8 cellular contexts compared by ENCODE assay signal in genomic region chr1:247112479-247112781, GRCh38. TPM values are rescaled to one million over a fixed set of nuclear protein-coding genes. Genes with fewer than 3 reads are reported as not detected.
A peak's percentile ranks its signal among the peaks of the same experiment; 100 is the strongest.
DNase-seq lines count a peak whose midpoint lies in the region; ATAC-seq and TF ChIP-seq lines count a peak whose summit lies in the region.

No MANE protein-coding gene starts in this region.

- H3K9ac ChIP-seq in GM23248 (no peak overlapping the region), iPS-20b (ENCODE audit: low read depth, low read length) (no peak overlapping the region)

- H3K4me1 ChIP-seq in GM23248 (ENCODE audit: insufficient read depth) (no peaks in the 10 kb centered on the region), iPS-20b (ENCODE audit: insufficient read depth, low read length) (no peaks in the 10 kb centered on the region)

- H3K9me2 ChIP-seq in GM23248 (ENCODE audit: insufficient read depth), result no peaks in the 10 kb centered on the region

- no peak for DNase-seq in GM23248
- no peak for DNase-seq in WTC11 (ENCODE audit: low spot score)
- DNase-seq in skeletal muscle cell (ENCODE audit: low read depth), result no peak
- no peak for DNase-seq in NCI-H146 (lab: John Stamatoyannopoulos, UW)
- DNase-seq in SHP77 treated with DMSO at 0.1 percent for 48 hours (lab: John Stamatoyannopoulos, UW), result no peak

- H3K27me3 ChIP-seq in GM23248 (replicated peaks; ENCODE audit: insufficient read depth), result no peaks in the 10 kb centered on the region
- H3K27me3 ChIP-seq in iPS-20b (ENCODE audit: insufficient read depth, low read length), result peaks cover 59% of the 10 kb centered on the region

- peaks cover 12% of the 10 kb centered on the region for H3K4me1 Mint-ChIP-seq in WTC11
- peaks cover 7% of the 10 kb centered on the region for H3K4me1 Mint-ChIP-seq in stimulated activated memory B cell treated with anti-CD40 and anti-IgM and Interleukin-4, amounts not matched to agents 10 μg/mL and 1 μg/mL and 100 μg/mL, for 72 hours

- POLR2A ChIA-PET in WTC11 (lab: Charles Lee), result no interaction called here

- CTCF ChIA-PET in WTC11 (lab: Charles Lee), result interaction anchor here (1.5 kb wide), 1 partner anchor 34 kb away, joined by 6 read pairs; no protein-coding TSS in a partner anchor

- no peaks in the 10 kb centered on the region for H3K79me2 ChIP-seq in GM23248 (ENCODE audit: insufficient read depth)

- H3K4me3 ChIP-seq in GM23248 (no peak overlapping the region), iPS-20b (ENCODE audit: low read length) (peak overlapping the region; percentile 69; the same call in 1 of the 2 replicates), skeletal muscle cell (ENCODE audit: low read depth, low read length) (peak overlapping the region; percentile 62)

- H2AFZ ChIP-seq in GM23248, result peak overlapping the region; percentile 94

- H3K9me3 ChIP-seq in GM23248 (ENCODE audit: low read depth) (no peaks in the 10 kb centered on the region), iPS-20b (ENCODE audit: insufficient read depth, low read depth, low read length) (no peaks in the 10 kb centered on the region)

- 0 out of 2 replicates have a peak, but pooled peaks cover 6% of the 10 kb centered on the region for H3F3A ChIP-seq in GM23248 (ENCODE audit: insufficient read depth)

- H3K36me3 Mint-ChIP-seq in WTC11, result no peaks in the 10 kb centered on the region
- H3K36me3 Mint-ChIP-seq in stimulated activated memory B cell treated with anti-CD40 and anti-IgM and Interleukin-4, amounts not matched to agents 10 μg/mL and 1 μg/mL and 100 μg/mL, for 72 hours, result no peaks in the 10 kb centered on the region

- no peak overlapping the region for H3K27ac Mint-ChIP-seq in WTC11
- no peak overlapping the region for H3K27ac Mint-ChIP-seq in stimulated activated memory B cell treated with anti-CD40 and anti-IgM and Interleukin-4, amounts not matched to agents 10 μg/mL and 1 μg/mL and 100 μg/mL, for 72 hours

- no peak; the same call in 1 of the 2 replicates for ATAC-seq in WTC11
- no peak for ATAC-seq in stimulated activated memory B cell treated with anti-CD40 and anti-IgM and Interleukin-4, amounts not matched to agents 10 μg/mL and 1 μg/mL and 100 μg/mL, for 72 hours
- ATAC-seq in GM21526 (IDR thresholded peaks at IDR 0.05; ENCODE audit: low FRiP score, unreplicated experiment), result no peak

- no peak for TF ChIP-seq CTCF in WTC11 (IDR thresholded peaks at IDR 0.05)

- 75 to 76% methylated on average over 9 of the region's 9 CpGs for WGBS in GM23248 (ENCODE audit: low coverage in 1 of 2, low lambda C conversion rate in 2 of 2, missing lambda C conversion rate in 2 of 2), 2 experiments

- H4K20me1 ChIP-seq in GM23248 (ENCODE audit: insufficient read depth), result no peaks in the 10 kb centered on the region

- peak overlapping the region; percentile 57 for H3K4me3 Mint-ChIP-seq in WTC11
- H3K4me3 Mint-ChIP-seq in stimulated activated memory B cell treated with anti-CD40 and anti-IgM and Interleukin-4, amounts not matched to agents 10 μg/mL and 1 μg/mL and 100 μg/mL, for 72 hours, result no peak overlapping the region

- H3K4me2 ChIP-seq in GM23248 (ENCODE audit: unreplicated experiment), result no peak overlapping the region

- H3K9me3 Mint-ChIP-seq in WTC11, result no peaks in the 10 kb centered on the region
- H3K9me3 Mint-ChIP-seq in stimulated activated memory B cell treated with anti-CD40 and anti-IgM and Interleukin-4, amounts not matched to agents 10 μg/mL and 1 μg/mL and 100 μg/mL, for 72 hours, result peaks cover 2% of the 10 kb centered on the region

- H3K36me3 ChIP-seq in GM23248 (ENCODE audit: low read depth) (no peaks in the 10 kb centered on the region), iPS-20b (ENCODE audit: insufficient read depth, low read depth, low read length) (no peaks in the 10 kb centered on the region)

- in situ Hi-C loops in GM23248 (cut with MboI), result no loop called here

- peaks cover 54% of the 10 kb centered on the region for H3K27me3 Mint-ChIP-seq in WTC11 (ENCODE audit: low read depth)
- peaks cover 62% of the 10 kb centered on the region for H3K27me3 Mint-ChIP-seq in stimulated activated memory B cell treated with anti-CD40 and anti-IgM and Interleukin-4, amounts not matched to agents 10 μg/mL and 1 μg/mL and 100 μg/mL, for 72 hours

- no peak overlapping the region for H3K27ac ChIP-seq in GM23248
- no peak overlapping the region for H3K27ac ChIP-seq in iPS-20b (ENCODE audit: low read length)

TF ChIP-seq in WTC11, 78 proteins besides CTCF, POLR2A, EP300 and RAD21 (continues in another document):
- TF ChIP-seq USF2 (CRISPR knock-in tag; IDR thresholded peaks at IDR 0.05) (no peak), MLX (CRISPR knock-in tag; IDR thresholded peaks at IDR 0.05) (no peak), FOXP4 (CRISPR knock-in tag; IDR thresholded peaks at IDR 0.05) (no peak), CREB1 (CRISPR knock-in tag; IDR thresholded peaks at IDR 0.05) (no peak), CDX4 (CRISPR knock-in tag; IDR thresholded peaks at IDR 0.05; ENCODE audit: borderline replicate concordance) (no peak), ATF6 (CRISPR knock-in tag; IDR thresholded peaks at IDR 0.05) (no peak), NFYB (CRISPR knock-in tag; conservative IDR thresholded peaks at IDR 0.05; ENCODE audit: low read depth) (no peak), ATF2 (CRISPR knock-in tag; IDR thresholded peaks at IDR 0.05; ENCODE audit: borderline replicate concordance, low read depth) (no peak)

RNA-seq across cellular contexts. Expression of gene ZNF669, which starts 8.3 kb away (rescaled TPM):
- total RNA-seq in GM23248 (2014; rRNA removed; shearing (Covaris generic)), result 4.9 and 6.8 TPM in 2 replicates
- polyA plus RNA-seq in GM23248 (2016; fragmentation: Nextera tagmentation; extraction: Ambion mirVana), result 2.4 and 2.8 TPM in 2 replicates
- 15.2 to 18.3 TPM (median 16.6 TPM) in 3 replicates for total RNA-seq in WTC11 (2021)

RNA-seq across cellular contexts. Expression of gene ZNF670, which starts 33.8 kb away (rescaled TPM):
- total RNA-seq in GM23248 (2014; rRNA removed; shearing (Covaris generic)), result 1.4 and 4.6 TPM in 2 replicates
- 2.8 and 2.9 TPM in 2 replicates for polyA plus RNA-seq in GM23248 (2016; fragmentation: Nextera tagmentation; extraction: Ambion mirVana)
- total RNA-seq in WTC11 (2021), result 11.1 to 12.7 TPM (median 12.7 TPM) in 3 replicates

RNA-seq across cellular contexts. Expression of gene ZNF124, which starts 59.4 kb away (rescaled TPM):
- total RNA-seq in GM23248 (2014; rRNA removed; shearing (Covaris generic)), result 14.1 and 15.6 TPM in 2 replicates
- polyA plus RNA-seq in GM23248 (2016; fragmentation: Nextera tagmentation; extraction: Ambion mirVana), result 2.8 and 3.8 TPM in 2 replicates
- total RNA-seq in WTC11 (2021), result 31.8 to 33.8 TPM (median 33.0 TPM) in 3 replicates
